In the genomic region with DNA sequence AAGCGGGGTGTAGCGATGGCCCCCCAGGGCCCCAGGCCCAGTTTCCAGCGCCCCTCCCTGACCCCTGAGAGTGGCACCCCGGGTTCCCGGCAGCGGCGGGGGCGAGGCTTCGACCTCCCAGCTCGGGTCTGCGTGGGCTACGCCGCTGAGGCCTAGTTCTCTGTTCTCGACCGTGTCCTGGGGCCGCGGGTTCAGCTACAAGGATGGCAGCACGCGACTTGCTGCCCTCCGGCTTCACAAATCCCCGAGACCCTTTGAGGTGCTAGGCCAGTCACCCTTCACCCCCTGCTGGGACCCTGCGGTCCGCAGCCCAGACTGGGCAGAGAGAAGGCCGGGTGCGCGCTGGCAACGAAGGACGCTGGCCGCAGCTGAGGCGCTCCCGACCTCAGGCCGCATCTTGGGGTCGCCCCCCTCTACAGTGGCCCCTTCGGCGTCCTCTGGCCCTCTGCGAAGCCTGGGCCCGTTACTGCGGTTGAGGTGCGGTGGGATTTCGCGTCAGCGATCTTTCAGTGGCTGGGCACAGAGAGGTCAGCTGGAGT, we compare ENCODE assay signal across 11 cellular contexts. TPM values are rescaled to one million over a fixed set of nuclear protein-coding genes. Genes with fewer than 3 reads are reported as not detected.
DNase-seq lines count a peak whose midpoint lies in the region; ATAC-seq and TF ChIP-seq lines count a peak whose summit lies in the region.
"Had no signal": no experiment of that assay in that cellular context is flagged by ENCODE, and none has a peak within 500 bp of the region (broad histone marks: within the 10 kb centered on the region; RNA-seq: fewer than 3 reads in every experiment).

No MANE protein-coding gene starts in this region.

- H3K9me3 Mint-ChIP-seq in activated CD4-positive, alpha-beta T cell treated with anti-CD3 and anti-CD28 coated beads, Interleukin-2, amount 10 ng/mL, durations not matched to agents 24 days and 14 days: peaks cover 9% of the 10 kb centered on the region
- H3K9me3 Mint-ChIP-seq in stimulated activated effector memory CD8-positive, alpha-beta T cell treated with anti-CD3 and anti-CD28 coated beads, Interleukin-12 subunit alpha, Interleukin-12 subunit beta, amount 100 ng/mL, for 72 hours: no peaks in the 10 kb centered on the region

- peak overlapping the region; percentile 43 for H3K4me3 Mint-ChIP-seq in activated CD4-positive, alpha-beta T cell treated with anti-CD3 and anti-CD28 coated beads, Interleukin-2, amount 10 ng/mL, durations not matched to agents 24 days and 14 days
- peak overlapping the region; percentile 85 for H3K4me3 Mint-ChIP-seq in stimulated activated effector memory CD8-positive, alpha-beta T cell treated with anti-CD3 and anti-CD28 coated beads, Interleukin-12 subunit alpha, Interleukin-12 subunit beta, amount 100 ng/mL, for 72 hours

- no peaks in the 10 kb centered on the region; the same call in 1 of the 2 replicates for H3K79me2 ChIP-seq in SU-DHL-6 (ENCODE audit: insufficient read depth, low read length)

- H3K4me3 ChIP-seq in SU-DHL-6 (ENCODE audit: insufficient read depth, low read length, poor library complexity, severe bottlenecking): peak overlapping the region; percentile 82
- peak overlapping the region; percentile 80 for H3K4me3 ChIP-seq in iPS-18a (ENCODE audit: low read length)

- no peak for TF ChIP-seq CTCF in SU-DHL-6 (IDR thresholded peaks at IDR 0.05; ENCODE audit: insufficient read depth, low read length, poor library complexity, severe bottlenecking)
- TF ChIP-seq CTCF in omental fat pad (IDR thresholded peaks at IDR 0.05): no peak

- H3K27ac ChIP-seq in SU-DHL-6 (ENCODE audit: low read depth, low read length): no peak overlapping the region
- no peak overlapping the region for H3K27ac ChIP-seq in iPS-18a (ENCODE audit: low read length)
- H3K27ac ChIP-seq: vagina had no signal

- H3K27me3 ChIP-seq in SU-DHL-6 (ENCODE audit: low read length) (no peaks in the 10 kb centered on the region), iPS-18a (ENCODE audit: control insufficient read depth, insufficient read depth, low read length) (peaks cover 95% of the 10 kb centered on the region)

- intact Hi-C loops in activated CD4-positive, alpha-beta T cell treated with anti-CD3 and anti-CD28 coated beads, Interleukin-2, amount 10 ng/mL, durations not matched to agents 24 days and 14 days (cut with micrococcal nuclease): loop anchor here (10.0 kb wide), 1 partner anchor 347 kb away; a partner anchor contains a TSS

- H3K36me3 ChIP-seq in SU-DHL-6 (ENCODE audit: low read length) (no peaks in the 10 kb centered on the region), iPS-18a (ENCODE audit: control insufficient read depth, low read depth, low read length) (no peaks in the 10 kb centered on the region)
- H3K36me3 ChIP-seq: vagina had no signal

- peak overlapping the region; percentile 73 for H3K9ac ChIP-seq in SU-DHL-6 (ENCODE audit: low read length)
- no peak overlapping the region for H3K9ac ChIP-seq in iPS-18a (ENCODE audit: low read length)

- H2AFZ ChIP-seq in SU-DHL-6 (ENCODE audit: low read depth, low read length, severe bottlenecking): no peak overlapping the region

- peaks cover 43% of the 10 kb centered on the region for H3K4me1 Mint-ChIP-seq in activated CD4-positive, alpha-beta T cell treated with anti-CD3 and anti-CD28 coated beads, Interleukin-2, amount 10 ng/mL, durations not matched to agents 24 days and 14 days
- peaks cover 75% of the 10 kb centered on the region for H3K4me1 Mint-ChIP-seq in stimulated activated effector memory CD8-positive, alpha-beta T cell treated with anti-CD3 and anti-CD28 coated beads, Interleukin-12 subunit alpha, Interleukin-12 subunit beta, amount 100 ng/mL, for 72 hours

- no peaks in the 10 kb centered on the region for H4K20me1 ChIP-seq in SU-DHL-6 (ENCODE audit: low read depth, low read length)

- no peaks in the 10 kb centered on the region for H3F3A ChIP-seq in SU-DHL-6 (ENCODE audit: insufficient read depth)

- H3K4me2 ChIP-seq in SU-DHL-6 (ENCODE audit: low read depth, low read length, poor library complexity, severe bottlenecking): peak overlapping the region; percentile 70

- H3K9me3 ChIP-seq in SU-DHL-6 (ENCODE audit: insufficient read depth, low read length) (no peaks in the 10 kb centered on the region), iPS-18a (ENCODE audit: control insufficient read depth, low read depth, low read length) (no peaks in the 10 kb centered on the region)
- H3K9me3 ChIP-seq: vagina had no signal

- no peak for ATAC-seq in stimulated activated effector memory CD8-positive, alpha-beta T cell treated with anti-CD3 and anti-CD28 coated beads, Interleukin-12 subunit alpha, Interleukin-12 subunit beta, amount 100 ng/mL, for 72 hours
- ATAC-seq in GM21526 (IDR thresholded peaks at IDR 0.05; ENCODE audit: low FRiP score, unreplicated experiment): no peak
- no peak for ATAC-seq in omental fat pad (ENCODE audit: low FRiP score)

- DNase-seq in activated CD4-positive, alpha-beta T cell treated with anti-CD3 and anti-CD28 coated beads, Interleukin-2, amount 10 ng/mL, durations not matched to agents 24 days and 14 days: no peak
- no peak for DNase-seq in activated CD4-positive, alpha-beta T cell treated with anti-CD3 and anti-CD28 coated beads for 1 hour
- DNase-seq in stimulated activated effector memory CD8-positive, alpha-beta T cell treated with anti-CD3 and anti-CD28 coated beads, Interleukin-12 subunit alpha, Interleukin-12 subunit beta, amount 100 ng/mL, for 72 hours (ENCODE audit: low spot score in 2 of 2): no peak
- DNase-seq in SIG-M5 treated with dmso at 0.1 percent for 504 hours (lab: John Stamatoyannopoulos, UW; ENCODE audit: unreplicated experiment) (no peak), omental fat pad (ENCODE audit: low spot score) (no peak)
- DNase-seq: caudate nucleus, NCI-H1092 had no signal

- H3K27ac Mint-ChIP-seq in activated CD4-positive, alpha-beta T cell treated with anti-CD3 and anti-CD28 coated beads, Interleukin-2, amount 10 ng/mL, durations not matched to agents 24 days and 14 days: no peak overlapping the region
- H3K27ac Mint-ChIP-seq in stimulated activated effector memory CD8-positive, alpha-beta T cell treated with anti-CD3 and anti-CD28 coated beads, Interleukin-12 subunit alpha, Interleukin-12 subunit beta, amount 100 ng/mL, for 72 hours: no peak overlapping the region

- peaks cover 52% of the 10 kb centered on the region for H3K4me1 ChIP-seq in iPS-18a (ENCODE audit: control insufficient read depth, low read depth, low read length)

- no peaks in the 10 kb centered on the region for H3K9me2 ChIP-seq in SU-DHL-6 (replicated peaks; ENCODE audit: insufficient read depth, low read length)

- H3K36me3 Mint-ChIP-seq in activated CD4-positive, alpha-beta T cell treated with anti-CD3 and anti-CD28 coated beads, Interleukin-2, amount 10 ng/mL, durations not matched to agents 24 days and 14 days (ENCODE audit: low read depth): peaks cover 10% of the 10 kb centered on the region
- H3K36me3 Mint-ChIP-seq in stimulated activated effector memory CD8-positive, alpha-beta T cell treated with anti-CD3 and anti-CD28 coated beads, Interleukin-12 subunit alpha, Interleukin-12 subunit beta, amount 100 ng/mL, for 72 hours: no peaks in the 10 kb centered on the region

- H3K27me3 Mint-ChIP-seq in activated CD4-positive, alpha-beta T cell treated with anti-CD3 and anti-CD28 coated beads, Interleukin-2, amount 10 ng/mL, durations not matched to agents 24 days and 14 days: peaks cover 88% of the 10 kb centered on the region

RNA-seq across cellular contexts. Expression of a gene that starts 1.2 kb away (rescaled TPM):
- not detected in 2 replicates for total RNA-seq in activated CD4-positive, alpha-beta T cell treated with anti-CD3 and anti-CD28 coated beads, Interleukin-2, amount 10 ng/mL, durations not matched to agents 24 days and 14 days
- under 1 TPM in 1 of 4 donors, not detected in 3; 0.37 TPM for total RNA-seq in omental fat pad
- total RNA-seq: vagina had no signal
